In the genomic region with DNA sequence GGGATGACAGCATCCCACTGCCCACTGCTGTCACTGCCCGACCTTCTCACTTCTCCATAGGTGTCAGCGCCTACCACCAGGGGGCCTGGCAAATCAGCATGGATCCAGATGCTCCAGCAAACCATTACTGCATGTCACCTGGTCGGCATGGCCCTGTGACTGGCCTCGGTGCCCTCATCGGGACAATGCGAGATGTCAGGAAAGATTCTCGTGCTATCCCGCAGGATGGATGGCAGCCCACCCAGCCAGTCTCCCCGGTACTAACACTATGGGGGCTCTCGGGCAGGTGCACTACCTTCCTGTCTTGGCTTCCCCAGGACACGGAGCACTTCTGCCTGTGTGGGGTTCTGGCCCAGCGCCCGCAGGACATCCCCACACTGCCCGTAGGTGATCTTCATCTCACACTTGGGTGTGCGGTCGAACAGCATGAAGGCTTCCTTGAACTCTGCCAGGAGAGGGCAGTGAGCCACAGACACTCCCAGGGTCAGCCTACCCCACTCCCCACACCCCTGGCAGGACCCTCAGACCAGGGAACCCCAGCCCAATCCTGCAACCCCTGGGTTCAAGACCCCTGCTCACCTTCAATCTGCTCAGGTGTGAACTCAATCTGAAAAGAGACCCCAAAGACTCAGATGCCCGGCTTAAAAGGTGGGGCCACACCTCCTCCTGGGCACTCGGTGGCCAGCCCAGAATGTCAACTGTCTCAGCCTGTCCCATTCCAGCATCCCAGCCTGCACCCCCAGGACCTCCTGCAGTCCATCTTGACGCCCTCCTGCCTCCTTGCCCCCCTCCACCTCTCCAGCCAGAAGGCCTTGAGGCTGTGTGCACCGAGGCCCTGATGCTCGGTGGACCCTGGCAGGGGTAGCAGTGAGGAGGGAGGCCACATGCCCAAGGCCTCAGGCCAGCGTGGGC, we compare ENCODE assay signal across 9 cellular contexts. TPM values are rescaled to one million over a fixed set of nuclear protein-coding genes. Genes with fewer than 3 reads are reported as not detected.
DNase-seq lines count a peak whose midpoint lies in the region; ATAC-seq and TF ChIP-seq lines count a peak whose summit lies in the region.
"Had no signal": no experiment of that assay in that cellular context is flagged by ENCODE, and none has a peak within 500 bp of the region (broad histone marks: within the 10 kb centered on the region; RNA-seq: fewer than 3 reads in every experiment).

No MANE protein-coding gene starts in this region.

- H3K56ac ChIP-seq in mesendoderm (ENCODE audit: low read length): no peak overlapping the region

- H3K79me1 ChIP-seq in mesendoderm (ENCODE audit: low read length): no peaks in the 10 kb centered on the region

- H2BK120ac ChIP-seq in mesendoderm (ENCODE audit: low read depth, low read length): no peak overlapping the region

- no peak for ATAC-seq in HG03457 (IDR thresholded peaks at IDR 0.05; ENCODE audit: unreplicated experiment)

- no peak overlapping the region for H2BK15ac ChIP-seq in mesendoderm (replicated peaks; ENCODE audit: low read depth)

- peak; percentile 36 for DNase-seq in CD1c-positive myeloid dendritic cell (ENCODE audit: extremely low spot score)
- peak in 1 of 2 experiments; percentile 25 for DNase-seq in HL-60 (ENCODE audit: low read depth in 1 of 2, low spot score in 1 of 2)
- peak in 4 of 7 donors; percentile 12 to 31 (median 14) for DNase-seq in adrenal gland
- DNase-seq in mesendoderm: peak; percentile 58
- no peak for DNase-seq in anterior cingulate cortex (lab: John Stamatoyannopoulos, UW)
- no peak for DNase-seq in globus pallidus (ENCODE audit: low spot score)
- no peak for DNase-seq in T-helper 2 cell treated with Interferon-gamma antibody and Interleukin-4, amounts not matched to agents 5 μg/mL and 100 μg/mL, for 36 hours (ENCODE audit: low spot score)

- H3K36me3 Mint-ChIP-seq in T-helper 2 cell treated with Interferon-gamma antibody and Interleukin-4, amounts not matched to agents 5 μg/mL and 100 μg/mL, for 36 hours (ENCODE audit: low read depth): no peaks in the 10 kb centered on the region

- no peak overlapping the region for H3K4ac ChIP-seq in mesendoderm (ENCODE audit: low read depth, low read length)

- H3K27me3 Mint-ChIP-seq in T-helper 2 cell treated with Interferon-gamma antibody and Interleukin-4, amounts not matched to agents 5 μg/mL and 100 μg/mL, for 36 hours (ENCODE audit: low read depth): no peaks in the 10 kb centered on the region

- intact Hi-C loops in adrenal gland (cut with DNase I): loop anchor here (5.0 to 10.0 kb wide), 2 partner anchors 42 to 156 kb away; a partner anchor contains a TSS

- H3K23ac ChIP-seq in mesendoderm (ENCODE audit: low read length): no peak overlapping the region

- H3K79me2 ChIP-seq in mesendoderm (ENCODE audit: control insufficient read depth, insufficient read depth, low read length): no peaks in the 10 kb centered on the region

- H4K5ac ChIP-seq in mesendoderm (ENCODE audit: low read length): no peak overlapping the region

- H3K18ac ChIP-seq in mesendoderm (ENCODE audit: low read length): no peak overlapping the region

- H3K4me3 ChIP-seq in HL-60 (replicated peaks; ENCODE audit: insufficient read depth, low read length): no peak overlapping the region
- no peak overlapping the region for H3K4me3 ChIP-seq in adrenal gland
- H3K4me3 ChIP-seq in mesendoderm (ENCODE audit: low read length): no peak overlapping the region

- no peaks in the 10 kb centered on the region for H3K9me3 ChIP-seq in adrenal gland (replicated peaks in 1 of 3)
- H3K9me3 ChIP-seq: neutrophil had no signal

- H3K9ac ChIP-seq in mesendoderm (ENCODE audit: low read length): no peak overlapping the region

- WGBS in adrenal gland, 4 donors: 91 to 97% (median 92%) methylated on average over 6 to 22 of the region's 22 CpGs
- no CpG with 5 or more reads among the region's 22 CpGs for WGBS in mesendoderm (ENCODE audit: extremely low coverage, insufficient coverage, low lambda C conversion rate)

- H4K8ac ChIP-seq in mesendoderm (ENCODE audit: low read depth, low read length): no peak overlapping the region

- TF ChIP-seq CTCF in HL-60 (IDR thresholded peaks at IDR 0.05; ENCODE audit: insufficient read depth, low read length) (peak; percentile 47), adrenal gland (IDR thresholded peaks at IDR 0.05) (peak in 4 of 6 experiments; percentile 6 to 34 (median 14))

- no peak for TF ChIP-seq POLR2A in adrenal gland (IDR thresholded peaks at IDR 0.05)

- no peaks in the 10 kb centered on the region for H3K27me3 ChIP-seq in HL-60 (ENCODE audit: insufficient read depth, poor library complexity, severe bottlenecking)
- H3K27me3 ChIP-seq in adrenal gland: no peaks in the 10 kb centered on the region
- H3K27me3 ChIP-seq in mesendoderm (ENCODE audit: insufficient read depth, low read length, poor library complexity): no peaks in the 10 kb centered on the region
- H3K27me3 ChIP-seq: neutrophil had no signal

- H3K27ac Mint-ChIP-seq in T-helper 2 cell treated with Interferon-gamma antibody and Interleukin-4, amounts not matched to agents 5 μg/mL and 100 μg/mL, for 36 hours: no peak overlapping the region

- H3K4me1 ChIP-seq in adrenal gland (replicated peaks in 1 of 2) (peaks cover 0 to 5% of the 10 kb centered on the region in 2 donors), mesendoderm (ENCODE audit: control insufficient read depth, low read depth, low read length) (no peaks in the 10 kb centered on the region)

- no peaks in the 10 kb centered on the region for H3K4me1 Mint-ChIP-seq in T-helper 2 cell treated with Interferon-gamma antibody and Interleukin-4, amounts not matched to agents 5 μg/mL and 100 μg/mL, for 36 hours (ENCODE audit: low read depth)

- no peak overlapping the region for H3K4me2 ChIP-seq in mesendoderm (ENCODE audit: low read length)

- no peaks in the 10 kb centered on the region for H3K36me3 ChIP-seq in adrenal gland (replicated peaks in 1 of 2)
- no peaks in the 10 kb centered on the region for H3K36me3 ChIP-seq in mesendoderm (ENCODE audit: control insufficient read depth, insufficient read depth, low read length)
- H3K36me3 ChIP-seq: neutrophil had no signal

- H2BK5ac ChIP-seq in mesendoderm (ENCODE audit: low read length): no peak overlapping the region

- H3K4me3 Mint-ChIP-seq in T-helper 2 cell treated with Interferon-gamma antibody and Interleukin-4, amounts not matched to agents 5 μg/mL and 100 μg/mL, for 36 hours: no peak overlapping the region

- H3K9me3 Mint-ChIP-seq in T-helper 2 cell treated with Interferon-gamma antibody and Interleukin-4, amounts not matched to agents 5 μg/mL and 100 μg/mL, for 36 hours: no peaks in the 10 kb centered on the region

- H3K27ac ChIP-seq in HL-60 (replicated peaks) (no peak overlapping the region), adrenal gland (no peak overlapping the region), mesendoderm (ENCODE audit: low read depth, low read length) (no peak overlapping the region)
- H3K27ac ChIP-seq: neutrophil had no signal

- no peak overlapping the region for H2AK5ac ChIP-seq in mesendoderm (ENCODE audit: low read length)

RNA-seq across cellular contexts. Expression of a gene that starts 2.6 kb away (rescaled TPM):
- total RNA-seq in adrenal gland: 10 to 100 TPM in 2 of 8 donors, 1 to 10 TPM in 5, not detected in 1; 1.4 to 12.1 (median 4.6) TPM
- 10 to 100 TPM in 1 of 3 donors, 1 to 10 TPM in 2; 1.7 to 12.7 (median 5.7) TPM for polyA plus RNA-seq in adrenal gland
- polyA plus RNA-seq in mesendoderm (2013, experiment 1 of 2): 0.24 TPM
- 0.11 TPM for polyA plus RNA-seq in mesendoderm (2013, experiment 2 of 2)

RNA-seq across cellular contexts. Expression of a gene that starts 16.9 kb away (rescaled TPM):
- total RNA-seq in adrenal gland: 100 to 1,000 TPM in 2 of 8 donors, 10 to 100 TPM in 6; 10.0 to 117 (median 47.5) TPM
- polyA plus RNA-seq in adrenal gland: 1,000 to 10,000 TPM in 1 of 3 donors, 100 to 1,000 TPM in 1, 10 to 100 TPM in 1; 10.4 to 1,399 (median 244) TPM
- polyA plus RNA-seq in mesendoderm (2013, experiment 1 of 2): 4.0 TPM
- polyA plus RNA-seq in mesendoderm (2013, experiment 2 of 2): 4.5 TPM

Comparison
In these comparisons a context has a peak if more than half of its experiments do, and no peak if none do; other contexts are left out.
1. DNase-seq: peak in CD1c-positive myeloid dendritic cell (single experiment), adrenal gland (4 of 7) and mesendoderm (single experiment); none in anterior cingulate cortex (0 of 58), globus pallidus (single experiment) and T-helper 2 cell treated with Interferon-gamma antibody and Interleukin-4, amounts not matched to agents 5 μg/mL and 100 μg/mL, for 36 hours (single experiment).